ENCODE assay signal across 8 cellular contexts in the genomic region with DNA sequence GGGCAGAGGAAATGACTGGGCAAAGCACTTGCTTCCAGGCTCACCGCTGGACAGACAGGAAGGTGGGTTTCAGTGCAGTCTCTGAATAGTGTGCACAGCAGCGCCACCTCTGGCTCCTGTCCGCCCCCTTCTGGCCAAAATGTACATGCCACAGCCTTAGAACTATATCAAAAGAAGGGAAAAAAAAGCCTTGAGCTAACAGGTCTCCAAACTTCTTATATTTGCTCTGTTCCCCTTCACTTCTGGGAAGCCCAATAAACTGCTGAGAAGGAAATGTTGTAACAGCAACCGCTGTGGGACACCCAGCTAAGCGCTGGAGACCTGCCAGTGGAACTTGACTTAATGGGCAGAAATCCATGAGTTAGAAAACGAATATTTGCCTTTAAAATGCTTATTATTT. TPM values are rescaled to one million over a fixed set of nuclear protein-coding genes. Genes with fewer than 3 reads are reported as not detected.
DNase-seq lines count a peak whose midpoint lies in the region; ATAC-seq and TF ChIP-seq lines count a peak whose summit lies in the region.

No MANE protein-coding gene starts in this region.

- ATAC-seq in DND-41 (ENCODE audit: insufficient read depth, low read depth), result peak; percentile 98

- no peak overlapping the region for H3K4me3 Mint-ChIP-seq in type B pancreatic cell

- H3K27ac ChIP-seq in DND-41 (ENCODE audit: low read length) (no peak overlapping the region), Karpas-422 (ENCODE audit: low read length) (no peak overlapping the region), ovary (no peak overlapping the region)

- H3K4me3 ChIP-seq in DND-41 (ENCODE audit: low read depth in 1 of 2, low read length in 2 of 2) (no peak overlapping the region), Karpas-422 (ENCODE audit: low read length) (no peak overlapping the region), ovary (no peak overlapping the region)

- intact Hi-C loops in ovary (cut with DNase I), result loop anchor here in 1 of 4 donors (10.0 kb wide), 1 partner anchor 361 kb away; no protein-coding TSS in a partner anchor

- no peaks in the 10 kb centered on the region for H3K9me3 Mint-ChIP-seq in type B pancreatic cell

- H3K4me2 ChIP-seq in DND-41 (ENCODE audit: insufficient read depth, low read length) (no peak overlapping the region), Karpas-422 (ENCODE audit: low read depth, low read length, poor library complexity, severe bottlenecking) (no peak overlapping the region)

- no peak for TF ChIP-seq EP300 in ovary (IDR thresholded peaks at IDR 0.05)

- H3K79me2 ChIP-seq in DND-41 (ENCODE audit: insufficient read depth, low read length), result no peaks in the 10 kb centered on the region
- no peaks in the 10 kb centered on the region for H3K79me2 ChIP-seq in Karpas-422 (ENCODE audit: low read length)

- H3K27ac Mint-ChIP-seq in type B pancreatic cell, result no peak overlapping the region

- H3K9me3 ChIP-seq in DND-41 (ENCODE audit: insufficient read depth, low read length, severe bottlenecking) (no peaks in the 10 kb centered on the region), Karpas-422 (ENCODE audit: low read length) (no peaks in the 10 kb centered on the region), ovary (no peaks in the 10 kb centered on the region)

- H4K20me1 ChIP-seq in DND-41 (ENCODE audit: insufficient read depth, low read length) (no peaks in the 10 kb centered on the region), Karpas-422 (ENCODE audit: insufficient read depth, low read depth, low read length) (no peaks in the 10 kb centered on the region)

- H3K27me3 Mint-ChIP-seq in type B pancreatic cell, result no peaks in the 10 kb centered on the region

- no peaks in the 10 kb centered on the region for H3K9me2 ChIP-seq in Karpas-422 (replicated peaks; ENCODE audit: insufficient read depth, low read length)

- H3K27me3 ChIP-seq in DND-41 (ENCODE audit: insufficient read depth, low read length, poor library complexity) (no peaks in the 10 kb centered on the region), Karpas-422 (ENCODE audit: low read length) (no peaks in the 10 kb centered on the region), ovary (no peaks in the 10 kb centered on the region)

- DNase-seq in DND-41 (peak; percentile 74), Karpas-422 (peak; percentile 89), RPMI8226 (peak; percentile 84), activated T-helper 1 cell treated with Interleukin-2 at 50 U/mL for 16 hours (ENCODE audit: low read depth) (peak; percentile 32), fibroblast of the conjunctiva (ENCODE audit: low read depth) (peak; percentile 28), ovary (peak in 3 of 5 donors; percentile 35 to 49 (median 37)), type B pancreatic cell (ENCODE audit: extremely low spot score, unreplicated experiment) (no peak), NCI-H1930 (lab: John Stamatoyannopoulos, UW) (no peak)

- peaks cover 4% of the 10 kb centered on the region for H3K4me1 Mint-ChIP-seq in type B pancreatic cell (ENCODE audit: unreplicated experiment)

- peaks cover 17% of the 10 kb centered on the region for H3K36me3 Mint-ChIP-seq in type B pancreatic cell

- WGBS in ovary, 3 donors, result 56 to 65% (median 60%) methylated on average over 6 of the region's 6 CpGs

- TF ChIP-seq POLR2A in ovary (IDR thresholded peaks at IDR 0.05), result no peak

- H3K36me3 ChIP-seq in DND-41 (ENCODE audit: insufficient read depth, low read length) (peaks cover 57% of the 10 kb centered on the region), Karpas-422 (ENCODE audit: insufficient read depth, low read length) (peaks cover 15% of the 10 kb centered on the region; the same call in 1 of the 2 replicates), ovary (no peaks in the 10 kb centered on the region)

- peak; percentile 86 for TF ChIP-seq CTCF in DND-41 (IDR thresholded peaks at IDR 0.05; ENCODE audit: borderline replicate concordance, extremely low read depth, low read length, poor library complexity, severe bottlenecking)
- peak in 2 of 3 donors; percentile 31 to 32 for TF ChIP-seq CTCF in ovary (IDR thresholded peaks at IDR 0.05)
- TF ChIP-seq CTCF in type B pancreatic cell (conservative IDR thresholded peaks at IDR 0.05), result peak; percentile 92

- H2AFZ ChIP-seq in DND-41 (ENCODE audit: low read depth, low read length) (no peak overlapping the region), Karpas-422 (ENCODE audit: low read length) (no peak overlapping the region)

- H3K9ac ChIP-seq in DND-41 (ENCODE audit: low read depth, low read length) (no peak overlapping the region), Karpas-422 (ENCODE audit: low read length) (no peak overlapping the region)

- H3K4me1 ChIP-seq in DND-41 (ENCODE audit: insufficient read depth, low read length), result no peaks in the 10 kb centered on the region
- no peaks in the 10 kb centered on the region; the same call in 1 of the 2 replicates for H3K4me1 ChIP-seq in Karpas-422 (ENCODE audit: low read length)
- H3K4me1 ChIP-seq in ovary (ENCODE audit: insufficient read depth), result no peaks in the 10 kb centered on the region

RNA-seq across cellular contexts. Expression of a gene that starts 17.5 kb away (rescaled TPM):
- total RNA-seq in Karpas-422 (2014; rRNA removed; shearing (Covaris generic); ENCODE audit: low replicate concordance), result 18.6 and 21.3 TPM in 2 replicates
- total RNA-seq in ovary, result 10 to 100 TPM; 16.5 to 21.5 (median 19.3) TPM
- polyA plus RNA-seq in ovary, result 10 to 100 TPM; 13.8 to 15.1 TPM
- 24.0 and 29.3 TPM in 2 replicates for total RNA-seq in type B pancreatic cell (ENCODE audit: low replicate concordance)

Comparison
In these comparisons a context has a peak if more than half of its experiments do, and no peak if none do; other contexts are left out.
1. DNase-seq: peak in DND-41 (single experiment), Karpas-422 (single experiment), RPMI8226 (single experiment), activated T-helper 1 cell treated with Interleukin-2 at 50 U/mL for 16 hours (single experiment), fibroblast of the conjunctiva (single experiment) and ovary (3 of 5); none in type B pancreatic cell (single experiment) and NCI-H1930 (0 of 2).
2. CTCF ChIP-seq: peak in every context shown above with its lines; median percentile 92 in type B pancreatic cell; 86 in DND-41; 32 in ovary.